Comparison of ENCODE assay signal across 8 cellular contexts in genomic region chr10:22849077-22849810, GRCh38.
DNase-seq lines count a peak whose midpoint lies in the region; ATAC-seq and TF ChIP-seq lines count a peak whose summit lies in the region.

No MANE protein-coding gene starts in this region.

- no peaks in the 10 kb centered on the region for H3K36me3 Mint-ChIP-seq in stimulated activated naive B cell treated with anti-CD40 and anti-IgM and Interleukin-4, amounts not matched to agents 10 μg/mL and 1 μg/mL and 100 μg/mL, for 72 hours
- no peaks in the 10 kb centered on the region for H3K36me3 Mint-ChIP-seq in T-helper 2 cell treated with Interferon-gamma antibody and Interleukin-4, amounts not matched to agents 5 μg/mL and 100 μg/mL, for 36 hours (ENCODE audit: low read depth)

- 13% methylated on average over 10 of the region's 12 CpGs for WGBS in mammary epithelial cell (ENCODE audit: low coverage, missing lambda C conversion rate)

- dilution Hi-C loops in mammary epithelial cell (cut with HindIII; ENCODE audit: low sequenced_read_pairs) = no loop called here

- H3K79me2 ChIP-seq in mammary epithelial cell (ENCODE audit: insufficient read depth, low read length) = no peaks in the 10 kb centered on the region

- no peaks in the 10 kb centered on the region for H3K36me3 ChIP-seq in mammary epithelial cell (ENCODE audit: insufficient read depth, low read length)

- in situ Hi-C loops in mammary epithelial cell (cut with MboI; ENCODE audit: low sequenced_read_pairs in 2 of 2) = no loop called here

- peaks cover 10 to 16% of the 10 kb centered on the region in 2 donors for H3K27me3 Mint-ChIP-seq in stimulated activated naive B cell treated with anti-CD40 and anti-IgM and Interleukin-4, amounts not matched to agents 10 μg/mL and 1 μg/mL and 100 μg/mL, for 72 hours
- H3K27me3 Mint-ChIP-seq in T-helper 2 cell treated with Interferon-gamma antibody and Interleukin-4, amounts not matched to agents 5 μg/mL and 100 μg/mL, for 36 hours (ENCODE audit: low read depth) = peaks cover under 1% of the 10 kb centered on the region

- intact Hi-C loops in mammary epithelial cell (cut with micrococcal nuclease) = no loop called here
- intact Hi-C loops in left colon (cut with DNase I, micrococcal nuclease) = no loop called here

- no peak overlapping the region for H3K4me3 ChIP-seq in mammary epithelial cell (replicated peaks in 1 of 3; ENCODE audit: insufficient read depth in 1 of 3, low read depth in 2 of 3, low read length in 3 of 3)

- H3K4me3 Mint-ChIP-seq in stimulated activated naive B cell treated with anti-CD40 and anti-IgM and Interleukin-4, amounts not matched to agents 10 μg/mL and 1 μg/mL and 100 μg/mL, for 72 hours = peak overlapping the region; percentile 7 to 36
- no peak overlapping the region for H3K4me3 Mint-ChIP-seq in T-helper 2 cell treated with Interferon-gamma antibody and Interleukin-4, amounts not matched to agents 5 μg/mL and 100 μg/mL, for 36 hours

- no peaks in the 10 kb centered on the region for H3K9me3 ChIP-seq in mammary epithelial cell (replicated peaks; ENCODE audit: insufficient read depth, low read length)

- DNase-seq in HT1080 (ENCODE audit: low read depth) (peak; percentile 39), mammary epithelial cell (peak; percentile 40), left colon (peak; percentile 20 to 63), HuH-7 (ENCODE audit: low spot score) (no peak)
- no peak for DNase-seq in stimulated activated naive B cell treated with anti-CD40 and anti-IgM and Interleukin-4, amounts not matched to agents 10 μg/mL and 1 μg/mL and 100 μg/mL, for 72 hours
- DNase-seq in T-helper 2 cell treated with Interferon-gamma antibody and Interleukin-4, amounts not matched to agents 5 μg/mL and 100 μg/mL, for 36 hours (ENCODE audit: low spot score) = no peak
- DNase-seq in activated naive CD4-positive, alpha-beta T cell treated with Interleukin-2 at 50 U/mL for 16 hours = no peak

- BruUV-seq in mammary epithelial cell (replicated peaks; lab: Mats Ljungman, UMichigan) = no TSS peak

- no peaks in the 10 kb centered on the region for H4K20me1 ChIP-seq in mammary epithelial cell (ENCODE audit: insufficient read depth, low read length)

- H3K27ac Mint-ChIP-seq in stimulated activated naive B cell treated with anti-CD40 and anti-IgM and Interleukin-4, amounts not matched to agents 10 μg/mL and 1 μg/mL and 100 μg/mL, for 72 hours = no peak overlapping the region
- H3K27ac Mint-ChIP-seq in T-helper 2 cell treated with Interferon-gamma antibody and Interleukin-4, amounts not matched to agents 5 μg/mL and 100 μg/mL, for 36 hours = no peak overlapping the region

- no peak for TF ChIP-seq CTCF in mammary epithelial cell (conservative IDR thresholded peaks at IDR 0.05 in 1 of 2, IDR thresholded peaks at IDR 0.05 in 1 of 2; ENCODE audit: extremely low read depth in 1 of 2, insufficient read depth in 1 of 2, low read depth in 1 of 2, low read length in 2 of 2)

- no peaks in the 10 kb centered on the region for H3K9me3 Mint-ChIP-seq in stimulated activated naive B cell treated with anti-CD40 and anti-IgM and Interleukin-4, amounts not matched to agents 10 μg/mL and 1 μg/mL and 100 μg/mL, for 72 hours
- no peaks in the 10 kb centered on the region for H3K9me3 Mint-ChIP-seq in T-helper 2 cell treated with Interferon-gamma antibody and Interleukin-4, amounts not matched to agents 5 μg/mL and 100 μg/mL, for 36 hours

- peaks cover 11% of the 10 kb centered on the region for H3K4me1 ChIP-seq in mammary epithelial cell (ENCODE audit: insufficient read depth, low read length)

- H3K4me2 ChIP-seq in mammary epithelial cell (ENCODE audit: insufficient read depth, low read depth, low read length) = peak overlapping the region; percentile 68

- ATAC-seq in left colon (peak; percentile 50), GM18502 (IDR thresholded peaks at IDR 0.05; ENCODE audit: poor library complexity, unreplicated experiment) (no peak)
- ATAC-seq in stimulated activated naive B cell treated with anti-CD40 and anti-IgM and Interleukin-4, amounts not matched to agents 10 μg/mL and 1 μg/mL and 100 μg/mL, for 72 hours (replicated peaks) = peak in 1 of 2 donors; percentile 55

- H2AFZ ChIP-seq in mammary epithelial cell (ENCODE audit: low read depth, low read length) = peak overlapping the region; percentile 90

- peaks cover 9 to 17% of the 10 kb centered on the region in 2 donors for H3K4me1 Mint-ChIP-seq in stimulated activated naive B cell treated with anti-CD40 and anti-IgM and Interleukin-4, amounts not matched to agents 10 μg/mL and 1 μg/mL and 100 μg/mL, for 72 hours
- no peaks in the 10 kb centered on the region for H3K4me1 Mint-ChIP-seq in T-helper 2 cell treated with Interferon-gamma antibody and Interleukin-4, amounts not matched to agents 5 μg/mL and 100 μg/mL, for 36 hours (ENCODE audit: low read depth)

- H3K27ac ChIP-seq in mammary epithelial cell (ENCODE audit: insufficient read depth, low read depth, low read length) = no peak overlapping the region

- no peaks in the 10 kb centered on the region for H3K27me3 ChIP-seq in mammary epithelial cell (ENCODE audit: insufficient read depth, low read length)

- no peak overlapping the region for H3K9ac ChIP-seq in mammary epithelial cell (ENCODE audit: insufficient read depth, low read length)

- CTCF ChIA-PET in mammary epithelial cell (lab: Charles Lee; ENCODE audit: low non-redundant PET) = no interaction called here

Comparison
In these comparisons a context has a peak if more than half of its experiments do, and no peak if none do; other contexts are left out.
1. DNase-seq: peak in HT1080 (single experiment), mammary epithelial cell (single experiment) and left colon (2 of 2); none in stimulated activated naive B cell treated with anti-CD40 and anti-IgM and Interleukin-4, amounts not matched to agents 10 μg/mL and 1 μg/mL and 100 μg/mL, for 72 hours (single experiment), T-helper 2 cell treated with Interferon-gamma antibody and Interleukin-4, amounts not matched to agents 5 μg/mL and 100 μg/mL, for 36 hours (single experiment), HuH-7 (single experiment) and activated naive CD4-positive, alpha-beta T cell treated with Interleukin-2 at 50 U/mL for 16 hours (single experiment).